In genomic region chr2:109372171-109372568, GRCh38 we compare ENCODE assay signal across 20 cellular contexts.
DNase-seq lines count a peak whose midpoint lies in the region; ATAC-seq and TF ChIP-seq lines count a peak whose summit lies in the region.
"Had no signal": no experiment of that assay in that cellular context is flagged by ENCODE, and none has a peak within 500 bp of the region (broad histone marks: within the 10 kb centered on the region; RNA-seq: fewer than 3 reads in every experiment).

No MANE protein-coding gene starts in this region.

- ATAC-seq in left colon (peak; percentile 19), GM18519 (IDR thresholded peaks at IDR 0.05; ENCODE audit: low FRiP score, unreplicated experiment) (no peak)
- ATAC-seq: GM23338, Panc1 had no signal

- no peak overlapping the region for H3K27ac ChIP-seq in sigmoid colon
- H3K27ac ChIP-seq in adrenal gland, result no peak overlapping the region
- H3K27ac ChIP-seq: HL-60 had no signal

- H3K36me3 ChIP-seq in sigmoid colon (peaks cover 0 to 11% (median 0%) of the 10 kb centered on the region in 4 donors), adrenal gland (replicated peaks in 1 of 2) (peaks cover 0 to 7% of the 10 kb centered on the region in 2 donors)

- no peaks in the 10 kb centered on the region for H3K4me1 ChIP-seq in sigmoid colon
- H3K4me1 ChIP-seq in adrenal gland (replicated peaks in 1 of 2), result peaks cover 0 to 11% of the 10 kb centered on the region in 2 donors
- H3K4me1 ChIP-seq: Caco-2 had no signal

- TF ChIP-seq CTCF in sigmoid colon (IDR thresholded peaks at IDR 0.05) (no peak), adrenal gland (IDR thresholded peaks at IDR 0.05) (no peak)

- peak; percentile 22 for DNase-seq in activated CD8-positive, alpha-beta memory T cell treated with anti-CD3 and anti-CD28 coated beads, Interleukin-2, amount 50 U/mL, for 48 hours
- DNase-seq in activated CD8-positive, alpha-beta memory T cell treated with anti-CD3 and anti-CD28 coated beads for 24 hours, result no peak
- DNase-seq in NCI-H526 treated with DMSO at 0.1 percent for 48 hours (lab: John Stamatoyannopoulos, UW) (peak; percentile 19), left colon (no peak), sigmoid colon (peak; percentile 20), adrenal gland (no peak), SKM-1 (lab: John Stamatoyannopoulos, UW; ENCODE audit: unreplicated experiment) (no peak)
- DNase-seq: HCEC 1CT, IMR-90, Karpas-422, NCI-H1417 treated with DMSO at 0.1 percent for 48 hours, NCI-H187 treated with DMSO at 0.1 percent for 48 hours, NCI-H345, NCI-H524 treated with DMSO at 0.1 percent for 48 hours, SHP77 had no signal

- intact Hi-C loops in left colon (cut with DNase I, micrococcal nuclease), result no loop called here
- intact Hi-C loops in sigmoid colon (cut with DNase I), result no loop called here
- intact Hi-C loops in adrenal gland (cut with DNase I), result no loop called here

- no peak for TF ChIP-seq EP300 in sigmoid colon (IDR thresholded peaks at IDR 0.05)

- WGBS in sigmoid colon, 2 donors, result 68 to 92% methylated on average over 4 of the region's 4 CpGs
- WGBS in adrenal gland, 4 donors, result 89 to 96% (median 91%) methylated on average over 4 of the region's 4 CpGs

- H3K9me3 ChIP-seq in sigmoid colon, result no peaks in the 10 kb centered on the region
- no peaks in the 10 kb centered on the region for H3K9me3 ChIP-seq in adrenal gland (replicated peaks in 1 of 3)
- H3K9me3 ChIP-seq: Caco-2 had no signal

- H3K27me3 ChIP-seq in sigmoid colon, result no peaks in the 10 kb centered on the region
- no peaks in the 10 kb centered on the region for H3K27me3 ChIP-seq in adrenal gland

- H3K4me3 ChIP-seq in sigmoid colon (no peak overlapping the region), adrenal gland (no peak overlapping the region)
- H3K4me3 ChIP-seq: GM23338 had no signal

- no peak for TF ChIP-seq POLR2A in sigmoid colon (IDR thresholded peaks at IDR 0.05)
- TF ChIP-seq POLR2A in adrenal gland (IDR thresholded peaks at IDR 0.05), result no peak

Comparison
In these comparisons a context has a peak if more than half of its experiments do, and no peak if none do; other contexts are left out.
1. DNase-seq: peak in activated CD8-positive, alpha-beta memory T cell treated with anti-CD3 and anti-CD28 coated beads, Interleukin-2, amount 50 U/mL, for 48 hours (single experiment), NCI-H526 treated with DMSO at 0.1 percent for 48 hours (single experiment) and sigmoid colon (single experiment); none in activated CD8-positive, alpha-beta memory T cell treated with anti-CD3 and anti-CD28 coated beads for 24 hours (single experiment), left colon (0 of 2), adrenal gland (0 of 7) and SKM-1 (single experiment).